Comparison of ENCODE assay signal across 10 cellular contexts in genomic region chr12:112716099-112717093, GRCh38.
DNase-seq lines count a peak whose midpoint lies in the region; ATAC-seq, FAIRE-seq and TF ChIP-seq lines count a peak whose summit lies in the region.
"Had no signal": no experiment of that assay in that cellular context is flagged by ENCODE, and none has a peak within 500 bp of the region (broad histone marks: within the 10 kb centered on the region; RNA-seq: fewer than 3 reads in every experiment).

No MANE protein-coding gene starts in this region.

- H3K4me1 ChIP-seq in K562 (replicated peaks in 1 of 2; ENCODE audit: control insufficient read depth in 2 of 2, insufficient read depth in 2 of 2, low read length in 2 of 2) (no peaks in the 10 kb centered on the region), mesendoderm (ENCODE audit: control insufficient read depth, low read depth, low read length) (no peaks in the 10 kb centered on the region), hepatocyte (ENCODE audit: insufficient read depth) (no peaks in the 10 kb centered on the region)

- DNase-seq in Daoy (ENCODE audit: low read depth) (peak; percentile 62), LHCN-M2 (ENCODE audit: low read depth) (peak; percentile 1), K562 (ENCODE audit: extremely low read depth in 1 of 4, low spot score in 3 of 4) (peak; percentile 21 to 50 (median 47)), mesendoderm (peak; percentile 60), hepatocyte (ENCODE audit: low spot score) (no peak), AML-193 (lab: John Stamatoyannopoulos, UW) (no peak)
- DNase-seq: retina; stimulated activated naive CD8-positive, alpha-beta T cell treated with anti-CD3 and anti-CD28 coated beads, Interleukin-15, Interleukin-2, amounts not matched to agents 100 U/mL and 50 U/mL, for 24 hours had no signal

- CTCF ChIA-PET in K562 (lab: Yijun Ruan, JAX; ENCODE audit: low intra/inter-chr PET ratio) = no interaction called here

- no peak overlapping the region for H3K23ac ChIP-seq in mesendoderm (ENCODE audit: low read length)

- no peak overlapping the region for H3K56ac ChIP-seq in mesendoderm (ENCODE audit: low read length)

- no peak overlapping the region for H4K8ac ChIP-seq in mesendoderm (ENCODE audit: low read depth, low read length)

- H2AFZ ChIP-seq in K562 (ENCODE audit: low read depth, low read length) = peak overlapping the region; percentile 79
- no peak overlapping the region for H2AFZ ChIP-seq in hepatocyte

- no peaks in the 10 kb centered on the region for H3K9me2 ChIP-seq in hepatocyte (replicated peaks; ENCODE audit: insufficient read depth)

- TF ChIP-seq POLR2A in K562 (conservative IDR thresholded peaks at IDR 0.05) = no peak

- no peak overlapping the region for H3K18ac ChIP-seq in mesendoderm (ENCODE audit: low read length)

- no peaks in the 10 kb centered on the region for H4K20me1 ChIP-seq in K562 (replicated peaks; ENCODE audit: control insufficient read depth, insufficient read depth, low read length)
- H4K20me1 ChIP-seq in hepatocyte (ENCODE audit: insufficient read depth, poor library complexity, severe bottlenecking) = no peaks in the 10 kb centered on the region

- no peak overlapping the region for H2BK15ac ChIP-seq in mesendoderm (replicated peaks; ENCODE audit: low read depth)

- 4% methylated on average over 11 of the region's 11 CpGs for WGBS in K562 (ENCODE audit: insufficient coverage, low coverage, missing lambda C conversion rate)
- no CpG with 5 or more reads among the region's 11 CpGs for WGBS in mesendoderm (ENCODE audit: extremely low coverage, insufficient coverage, low lambda C conversion rate)
- 71% methylated on average over 11 of the region's 11 CpGs for WGBS in hepatocyte (ENCODE audit: low lambda C conversion rate, missing lambda C conversion rate)

- H2BK5ac ChIP-seq in mesendoderm (ENCODE audit: low read length) = no peak overlapping the region

- no peaks in the 10 kb centered on the region for H3K9me3 ChIP-seq in K562 (replicated peaks; ENCODE audit: control insufficient read depth, insufficient read depth, low read depth, low read length)
- no peaks in the 10 kb centered on the region for H3K9me3 ChIP-seq in hepatocyte (ENCODE audit: low read depth)

- no peak overlapping the region for H3K27ac ChIP-seq in K562 (ENCODE audit: extremely low read depth, low read depth, low read length)
- no peak overlapping the region for H3K27ac ChIP-seq in mesendoderm (ENCODE audit: low read depth, low read length)
- no peak overlapping the region for H3K27ac ChIP-seq in hepatocyte

- peak; percentile 98 for ATAC-seq in K562
- no peak for ATAC-seq in HG03460 (IDR thresholded peaks at IDR 0.05; ENCODE audit: unreplicated experiment)
- ATAC-seq in GM21423 (IDR thresholded peaks at IDR 0.05; ENCODE audit: unreplicated experiment) = no peak
- ATAC-seq: stimulated activated naive CD8-positive, alpha-beta T cell treated with anti-CD3 and anti-CD28 coated beads, Interleukin-15, Interleukin-2, amounts not matched to agents 100 U/mL and 50 U/mL, for 24 hours had no signal

- H3K9me1 ChIP-seq in K562 (ENCODE audit: control insufficient read depth, insufficient read depth, low read length) = no peaks in the 10 kb centered on the region

- in situ Hi-C loops in K562 (cut with MboI) = no loop called here

- peak; percentile 78 for FAIRE-seq in K562 (lab: Jason Lieb, UNC)

- no peak overlapping the region for H2BK120ac ChIP-seq in mesendoderm (ENCODE audit: low read depth, low read length)

- H3K9ac ChIP-seq in K562 (ENCODE audit: insufficient read depth in 1 of 2, low read depth in 2 of 2, low read length in 2 of 2) = no peak overlapping the region
- no peak overlapping the region for H3K9ac ChIP-seq in mesendoderm (ENCODE audit: low read length)

- H3K4me3 ChIP-seq in K562 = no peak overlapping the region
- no peak overlapping the region for H3K4me3 ChIP-seq in mesendoderm (ENCODE audit: low read length)
- H3K4me3 ChIP-seq in hepatocyte = no peak overlapping the region

- intact Hi-C loops in K562 (cut with micrococcal nuclease) = no loop called here

- TF ChIP-seq RAD21 in K562 (CRISPR knock-in tag; conservative IDR thresholded peaks at IDR 0.05 in 1 of 2, IDR thresholded peaks at IDR 0.05 in 1 of 2) = no peak

- H3K36me3 ChIP-seq in K562 (ENCODE audit: control insufficient read depth, insufficient read depth, low read length) (no peaks in the 10 kb centered on the region), mesendoderm (ENCODE audit: control insufficient read depth, insufficient read depth, low read length) (no peaks in the 10 kb centered on the region), hepatocyte (replicated peaks; ENCODE audit: insufficient read depth, low read depth) (no peaks in the 10 kb centered on the region)

- TF ChIP-seq EP300 in K562 (IDR thresholded peaks at IDR 0.05; ENCODE audit: low read length) = no peak

- H3K4ac ChIP-seq in mesendoderm (ENCODE audit: low read depth, low read length) = no peak overlapping the region

- TF ChIP-seq CTCF in K562 (IDR thresholded peaks at IDR 0.05 in 2 of 3, conservative IDR thresholded peaks at IDR 0.05 in 1 of 3; ENCODE audit: insufficient read depth in 2 of 3, low read depth in 1 of 3, low read length in 3 of 3) (no peak), hepatocyte (IDR thresholded peaks at IDR 0.05; ENCODE audit: poor library complexity) (no peak)

- no TSS peak for BruUV-seq in K562 (replicated peaks; lab: Mats Ljungman, UMichigan)

- H3K4me2 ChIP-seq in K562 (ENCODE audit: insufficient read depth, low read length) (peak overlapping the region; percentile 35; the same call in 1 of the 2 replicates), mesendoderm (ENCODE audit: low read length) (no peak overlapping the region), hepatocyte (no peak overlapping the region)

- H3K27me3 ChIP-seq in K562 (ENCODE audit: control insufficient read depth in 2 of 2, insufficient read depth in 2 of 2, low read length in 2 of 2) (no peaks in the 10 kb centered on the region), mesendoderm (ENCODE audit: insufficient read depth, low read length, poor library complexity) (no peaks in the 10 kb centered on the region), hepatocyte (no peaks in the 10 kb centered on the region)

- no peak overlapping the region for H4K5ac ChIP-seq in mesendoderm (ENCODE audit: low read length)

- H3K79me2 ChIP-seq in K562 (ENCODE audit: control insufficient read depth, insufficient read depth, low read length) (no peaks in the 10 kb centered on the region), mesendoderm (ENCODE audit: control insufficient read depth, insufficient read depth, low read length) (no peaks in the 10 kb centered on the region), hepatocyte (no peaks in the 10 kb centered on the region)

- POLR2A ChIA-PET in K562 (lab: Yijun Ruan, JAX) = interaction anchor here (0.8 kb wide), 1 partner anchor 14 kb away, joined by 3 read pairs; no protein-coding TSS in a partner anchor

- H3K79me1 ChIP-seq in mesendoderm (ENCODE audit: low read length) = no peaks in the 10 kb centered on the region

- H2AK5ac ChIP-seq in mesendoderm (ENCODE audit: low read length) = no peak overlapping the region

TF ChIP-seq in K562, 482 proteins besides CTCF, POLR2A, EP300 and RAD21 (continues in another document):
- 0 out of 2 replicates have a peak, but pooled peaks have one; percentile 57 for TF ChIP-seq ZNF79 (CRISPR knock-in tag; IDR thresholded peaks at IDR 0.05; ENCODE audit: low read depth)
- peak; percentile 59; the same call in 1 of the 2 replicates for TF ChIP-seq MEF2D (tag; conservative IDR thresholded peaks at IDR 0.05; ENCODE audit: low read depth)
- TF ChIP-seq, protein P1, sequence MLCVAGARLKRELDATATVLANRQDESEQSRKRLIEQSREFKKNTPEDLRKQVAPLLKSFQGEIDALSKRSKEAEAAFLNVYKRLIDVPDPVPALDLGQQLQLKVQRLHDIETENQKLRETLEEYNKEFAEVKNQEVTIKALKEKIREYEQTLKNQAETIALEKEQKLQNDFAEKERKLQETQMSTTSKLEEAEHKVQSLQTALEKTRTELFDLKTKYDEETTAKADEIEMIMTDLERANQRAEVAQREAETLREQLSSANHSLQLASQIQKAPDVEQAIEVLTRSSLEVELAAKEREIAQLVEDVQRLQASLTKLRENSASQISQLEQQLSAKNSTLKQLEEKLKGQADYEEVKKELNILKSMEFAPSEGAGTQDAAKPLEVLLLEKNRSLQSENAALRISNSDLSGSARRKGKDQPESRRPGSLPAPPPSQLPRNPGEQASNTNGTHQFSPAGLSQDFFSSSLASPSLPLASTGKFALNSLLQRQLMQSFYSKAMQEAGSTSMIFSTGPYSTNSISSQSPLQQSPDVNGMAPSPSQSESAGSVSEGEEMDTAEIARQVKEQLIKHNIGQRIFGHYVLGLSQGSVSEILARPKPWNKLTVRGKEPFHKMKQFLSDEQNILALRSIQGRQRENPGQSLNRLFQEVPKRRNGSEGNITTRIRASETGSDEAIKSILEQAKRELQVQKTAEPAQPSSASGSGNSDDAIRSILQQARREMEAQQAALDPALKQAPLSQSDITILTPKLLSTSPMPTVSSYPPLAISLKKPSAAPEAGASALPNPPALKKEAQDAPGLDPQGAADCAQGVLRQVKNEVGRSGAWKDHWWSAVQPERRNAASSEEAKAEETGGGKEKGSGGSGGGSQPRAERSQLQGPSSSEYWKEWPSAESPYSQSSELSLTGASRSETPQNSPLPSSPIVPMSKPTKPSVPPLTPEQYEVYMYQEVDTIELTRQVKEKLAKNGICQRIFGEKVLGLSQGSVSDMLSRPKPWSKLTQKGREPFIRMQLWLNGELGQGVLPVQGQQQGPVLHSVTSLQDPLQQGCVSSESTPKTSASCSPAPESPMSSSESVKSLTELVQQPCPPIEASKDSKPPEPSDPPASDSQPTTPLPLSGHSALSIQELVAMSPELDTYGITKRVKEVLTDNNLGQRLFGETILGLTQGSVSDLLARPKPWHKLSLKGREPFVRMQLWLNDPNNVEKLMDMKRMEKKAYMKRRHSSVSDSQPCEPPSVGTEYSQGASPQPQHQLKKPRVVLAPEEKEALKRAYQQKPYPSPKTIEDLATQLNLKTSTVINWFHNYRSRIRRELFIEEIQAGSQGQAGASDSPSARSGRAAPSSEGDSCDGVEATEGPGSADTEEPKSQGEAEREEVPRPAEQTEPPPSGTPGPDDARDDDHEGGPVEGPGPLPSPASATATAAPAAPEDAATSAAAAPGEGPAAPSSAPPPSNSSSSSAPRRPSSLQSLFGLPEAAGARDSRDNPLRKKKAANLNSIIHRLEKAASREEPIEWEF (CRISPR knock-in tag; IDR thresholded peaks at IDR 0.05) = 0 out of 2 replicates have a peak, but pooled peaks have one; percentile 33

Comparison
In these comparisons a context has a peak if more than half of its experiments do, and no peak if none do; other contexts are left out.
1. DNase-seq: peak in Daoy (single experiment), LHCN-M2 (single experiment), K562 (4 of 4) and mesendoderm (single experiment); none in hepatocyte (single experiment) and AML-193 (0 of 2).